In genomic region chr6:30544666-30545272, GRCh38 we compare ENCODE assay signal across 8 cellular contexts. TPM values are rescaled to one million over a fixed set of nuclear protein-coding genes. Genes with fewer than 3 reads are reported as not detected.
A peak's percentile ranks its signal among the peaks of the same experiment; 100 is the strongest.
DNase-seq lines count a peak whose midpoint lies in the region; ATAC-seq and TF ChIP-seq lines count a peak whose summit lies in the region.

No MANE protein-coding gene starts in this region.

- H3K36me3 ChIP-seq in transverse colon: peaks cover 0 to 12% (median 4%) of the 10 kb centered on the region in 4 donors

- intact Hi-C loops in transverse colon (cut with DNase I; ENCODE audit: low total_unique reads): no loop called here

- WGBS in transverse colon (ENCODE audit: low coverage in 1 of 2), 2 donors: 0 to 38% methylated on average over 2 to 6 of the region's 6 CpGs

- H3K4me3 ChIP-seq in transverse colon: no peak overlapping the region

- H3K4me1 Mint-ChIP-seq in central memory CD8-positive, alpha-beta T cell: peaks cover 33% of the 10 kb centered on the region

- peak overlapping the region; percentile 87 for H3K27ac Mint-ChIP-seq in central memory CD8-positive, alpha-beta T cell (ENCODE audit: low read depth)

- H3K4me3 Mint-ChIP-seq in central memory CD8-positive, alpha-beta T cell: peak overlapping the region; percentile 46

- DNase-seq in NCI-H1436 (lab: John Stamatoyannopoulos, UW): peak; percentile 6
- no peak for DNase-seq in NCI-H1436 treated with DMSO at 0.1 percent for 48 hours (lab: John Stamatoyannopoulos, UW)
- peak; percentile 47 for DNase-seq in HS-27A (ENCODE audit: low read depth)
- DNase-seq in OCI-M2 (lab: John Stamatoyannopoulos, UW; ENCODE audit: unreplicated experiment): peak; percentile 44
- no peak for DNase-seq in central memory CD8-positive, alpha-beta T cell (ENCODE audit: low spot score in 2 of 2)
- DNase-seq in left lobe of liver (ENCODE audit: low spot score): no peak
- DNase-seq in transverse colon: no peak

- ATAC-seq in central memory CD8-positive, alpha-beta T cell (replicated peaks; ENCODE audit: extremely low read depth, poor library complexity, severe bottlenecking): peak; percentile 34
- ATAC-seq in left lobe of liver (peak; percentile 81), HG03571 (IDR thresholded peaks at IDR 0.05; ENCODE audit: unreplicated experiment) (no peak)

- no peak for TF ChIP-seq EP300 in transverse colon (IDR thresholded peaks at IDR 0.05; ENCODE audit: low read depth)

- TF ChIP-seq CTCF in transverse colon (IDR thresholded peaks at IDR 0.05): peak; percentile 72 to 82 (median 79)

- in situ Hi-C loops in transverse colon (cut with MboI; ENCODE audit: low pct_ligation_motif_present in 1 of 4, low pct_unique_long_range_greater_than_20kb in 1 of 4, low sequenced_read_pairs in 3 of 4): loop anchor here in 1 of 4 donors (5.0 kb wide), 1 partner anchor 62 kb away; no protein-coding TSS in a partner anchor

- peaks cover 0 to 10% (median 6%) of the 10 kb centered on the region in 4 donors for H3K4me1 ChIP-seq in transverse colon

- no peak overlapping the region for H3K27ac ChIP-seq in transverse colon

- no peaks in the 10 kb centered on the region for H3K27me3 ChIP-seq in transverse colon

- H3K9me3 ChIP-seq in transverse colon: no peaks in the 10 kb centered on the region

- H3K9me3 Mint-ChIP-seq in central memory CD8-positive, alpha-beta T cell: no peaks in the 10 kb centered on the region

- H3K27me3 Mint-ChIP-seq in central memory CD8-positive, alpha-beta T cell: no peaks in the 10 kb centered on the region

- TF ChIP-seq POLR2A in transverse colon (IDR thresholded peaks at IDR 0.05): no peak

- H3K36me3 Mint-ChIP-seq in central memory CD8-positive, alpha-beta T cell (ENCODE audit: insufficient read depth): peaks cover 23% of the 10 kb centered on the region

RNA-seq across cellular contexts. Expression of gene GNL1, which starts 11.5 kb away (rescaled TPM):
- total RNA-seq in left lobe of liver (24.0 TPM), transverse colon (10 to 100 TPM; 13.5 to 34.1 (median 20.7) TPM)

RNA-seq across cellular contexts. Expression of gene PRR3, which starts 12.3 kb away (rescaled TPM):
- total RNA-seq in left lobe of liver (2.3 TPM), transverse colon (10 to 100 TPM in 1 of 4 donors, 1 to 10 TPM in 3; 2.2 to 10.1 (median 5.0) TPM)

RNA-seq across cellular contexts. Expression of gene ABCF1, which starts 26.5 kb away (rescaled TPM):
- total RNA-seq in left lobe of liver (24.4 TPM), transverse colon (10 to 100 TPM; 33.0 to 52.0 (median 40.1) TPM)

RNA-seq across cellular contexts. Expression of gene HLA-E, which starts 55.5 kb away (rescaled TPM):
- total RNA-seq in left lobe of liver: 141 TPM
- total RNA-seq in transverse colon: 100 to 1,000 TPM; 248 to 610 (median 493) TPM

Comparison
In these comparisons a context has a peak if more than half of its experiments do, and no peak if none do; other contexts are left out.
1. DNase-seq: peak in NCI-H1436 (single experiment), HS-27A (single experiment) and OCI-M2 (single experiment); none in NCI-H1436 treated with DMSO at 0.1 percent for 48 hours (single experiment), central memory CD8-positive, alpha-beta T cell (0 of 2), left lobe of liver (single experiment) and transverse colon (single experiment).